In the genomic region with DNA sequence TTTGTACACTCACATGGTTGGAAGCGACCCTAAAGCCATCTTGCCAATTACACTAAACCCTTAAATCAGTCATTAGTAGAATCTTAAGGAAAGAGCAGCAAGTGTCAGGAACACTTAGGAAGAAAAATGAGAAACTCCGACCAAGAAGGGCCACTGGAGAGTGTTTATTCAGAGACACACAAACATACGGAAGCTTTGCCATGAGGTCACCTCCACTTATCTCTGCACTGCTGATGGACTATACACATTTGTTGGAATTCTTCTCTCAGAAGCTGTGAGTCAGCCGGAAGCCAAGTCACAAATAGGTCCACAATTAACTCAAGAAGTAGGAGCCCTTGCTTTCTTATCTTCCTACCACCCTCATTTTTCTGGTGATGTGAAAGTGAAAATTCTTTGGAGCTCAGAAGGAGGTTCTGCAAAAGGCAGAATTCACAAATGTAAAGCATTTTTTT, we compare ENCODE assay signal across 24 cellular contexts. TPM values are rescaled to one million over a fixed set of nuclear protein-coding genes. Genes with fewer than 3 reads are reported as not detected.
A peak's percentile ranks its signal among the peaks of the same experiment; 100 is the strongest.
DNase-seq lines count a peak whose midpoint lies in the region; ATAC-seq, FAIRE-seq and TF ChIP-seq lines count a peak whose summit lies in the region.
"Had no signal": no experiment of that assay in that cellular context is flagged by ENCODE, and none has a peak within 500 bp of the region (broad histone marks: within the 10 kb centered on the region; RNA-seq: fewer than 3 reads in every experiment).

No MANE protein-coding gene starts in this region.

- H3K27ac ChIP-seq in HepG2 (ENCODE audit: extremely low read length, insufficient read depth, low read length), result no peak overlapping the region
- H3K27ac ChIP-seq: cardiac muscle cell, right atrium auricular region had no signal

- no peaks in the 10 kb centered on the region for H3K36me3 ChIP-seq in HepG2 (replicated peaks in 1 of 2; ENCODE audit: control insufficient read depth in 1 of 2, insufficient read depth in 2 of 2, low read length in 2 of 2)
- H3K36me3 ChIP-seq: cardiac muscle cell, right atrium auricular region had no signal

- no peak overlapping the region for H2AFZ ChIP-seq in HepG2 (ENCODE audit: low read length)

- H3K9ac ChIP-seq in HepG2 (ENCODE audit: insufficient read depth, low read depth, low read length), result no peak overlapping the region

- no peaks in the 10 kb centered on the region for H4K20me1 ChIP-seq in HepG2 (ENCODE audit: insufficient read depth, low read length)

- TF ChIP-seq EP300 in HepG2 (IDR thresholded peaks at IDR 0.05; ENCODE audit: low read depth in 2 of 2, low read length in 2 of 2), result no peak
- no peak for TF ChIP-seq EP300 in HepG2 (CRISPR knock-in tag; IDR thresholded peaks at IDR 0.05; ENCODE audit: borderline replicate concordance)

- BruUV-seq in HepG2 (replicated peaks; lab: Mats Ljungman, UMichigan), result no TSS peak

- H3K9me3 ChIP-seq in HepG2 (ENCODE audit: low read length), result no peaks in the 10 kb centered on the region
- H3K9me3 ChIP-seq: right atrium auricular region had no signal

- no peak overlapping the region for H3K4me2 ChIP-seq in HepG2 (ENCODE audit: low read depth, low read length)

- DNase-seq in Daoy (ENCODE audit: low read depth), result peak; percentile 75
- peak; percentile 84 for DNase-seq in NCI-H226
- DNase-seq in choroid plexus epithelial cell (ENCODE audit: low read depth), result peak; percentile 62
- peak; percentile 46 for DNase-seq in HepG2 (ENCODE audit: low spot score)
- DNase-seq in NCI-H1930 (lab: John Stamatoyannopoulos, UW), result no peak
- no peak for DNase-seq in SW480 (ENCODE audit: low spot score)
- no peak for DNase-seq in NCI-H524 treated with DMSO at 0.1 percent for 48 hours (lab: John Stamatoyannopoulos, UW)
- no peak for DNase-seq in GM10266 (ENCODE audit: extremely low spot score)
- DNase-seq: activated CD4-positive, alpha-beta T cell treated with anti-CD3 and anti-CD28 coated beads for 36 hours; activated CD8-positive, alpha-beta memory T cell treated with anti-CD3 and anti-CD28 coated beads, Interleukin-2, amount 10 ng/mL, durations not matched to agents 7 days and 5 days; activated naive CD8-positive, alpha-beta T cell treated with anti-CD3 and anti-CD28 coated beads, Interleukin-2, amount 10 ng/mL, durations not matched to agents 7 days and 5 days; CD4-positive, CD25-positive, alpha-beta regulatory T cell; DMS153; Karpas-422; NCI-H1417 treated with DMSO at 0.1 percent for 48 hours; occipital lobe; RPMI8226 had no signal

- CTCF ChIA-PET in HepG2 (lab: Yijun Ruan, JAX; ENCODE audit: low intra/inter-chr PET ratio, low total read pairs), result no interaction called here

- TF ChIP-seq POLR2A in HepG2 (IDR thresholded peaks at IDR 0.05; ENCODE audit: insufficient read depth in 1 of 2, low read depth in 2 of 2, low read length in 2 of 2), result no peak

- FAIRE-seq in HepG2 (lab: Jason Lieb, UNC), result no peak

- TF ChIP-seq RAD21 in HepG2 (CRISPR knock-in tag; IDR thresholded peaks at IDR 0.05), result no peak

- H3K4me3 ChIP-seq in choroid plexus epithelial cell (ENCODE audit: low read depth, low read length) (no peak overlapping the region), HepG2 (replicated peaks in 1 of 3; ENCODE audit: insufficient read depth in 1 of 3, low read depth in 2 of 3, low read length in 3 of 3) (no peak overlapping the region)
- H3K4me3 ChIP-seq: cardiac muscle cell, lung, right atrium auricular region had no signal

- peaks cover 0 to 20% of the 10 kb centered on the region in 2 experiments; a peak in 2 of 5 replicates for H3K27me3 ChIP-seq in HepG2 (ENCODE audit: control insufficient read depth in 1 of 2, insufficient read depth in 2 of 2, low read length in 2 of 2)
- H3K27me3 ChIP-seq: right atrium auricular region had no signal

- no peak for TF ChIP-seq CTCF in choroid plexus epithelial cell (conservative IDR thresholded peaks at IDR 0.05; ENCODE audit: low read depth, low read length)
- TF ChIP-seq CTCF in HepG2 (CRISPR knock-in tag; IDR thresholded peaks at IDR 0.05), result no peak
- no peak for TF ChIP-seq CTCF in GM10266 (IDR thresholded peaks at IDR 0.05; ENCODE audit: control insufficient read depth, insufficient read depth, low read depth, missing control alignments)

- H3K79me2 ChIP-seq in HepG2 (ENCODE audit: insufficient read depth, low read length), result no peaks in the 10 kb centered on the region

- peak; percentile 65; the same call in 2 of the 3 replicates for ATAC-seq in HepG2
- ATAC-seq: activated CD4-positive, alpha-beta T cell treated with anti-CD3 and anti-CD28 coated beads for 36 hours; activated CD8-positive, alpha-beta memory T cell treated with anti-CD3 and anti-CD28 coated beads, Interleukin-2, amount 10 ng/mL, durations not matched to agents 7 days and 5 days; activated T-helper 17 cell treated with anti-CD3 and anti-CD28 coated beads, Interleukin-2, amount 50 U/mL, for 72 hours; stimulated activated effector memory CD8-positive, alpha-beta T cell treated with anti-CD3 and anti-CD28 coated beads, Interleukin-12 subunit alpha, Interleukin-12 subunit beta, amount 100 ng/mL, for 72 hours had no signal

- POLR2A ChIA-PET in HepG2 (lab: Yijun Ruan, JAX), result no interaction called here

- under 1% methylated on average over 4 of the region's 4 CpGs for WGBS in HepG2 (ENCODE audit: low lambda C conversion rate)

- intact Hi-C loops in HepG2 (cut with micrococcal nuclease; ENCODE audit: unreplicated experiment), result no loop called here

- in situ Hi-C loops in HepG2 (cut with HindIII; ENCODE audit: extremely low pct_ligation_motif_present, low pct_unique_long_range_greater_than_20kb), result no loop called here

- no peaks in the 10 kb centered on the region; the same call in 1 of the 2 replicates for H3K4me1 ChIP-seq in HepG2 (ENCODE audit: insufficient read depth, low read length)

TF ChIP-seq in HepG2, 621 proteins besides CTCF, POLR2A, EP300 and RAD21:
- no peak for TF ChIP-seq ZNF234 (CRISPR knock-in tag; conservative IDR thresholded peaks at IDR 0.05)
- no peak for TF ChIP-seq MTF1 (CRISPR knock-in tag; IDR thresholded peaks at IDR 0.05)
- TF ChIP-seq FOSL2 (CRISPR knock-in tag; IDR thresholded peaks at IDR 0.05), result peak; percentile 63
- TF ChIP-seq SMAD9 (CRISPR knock-in tag; IDR thresholded peaks at IDR 0.05), result no peak
- TF ChIP-seq AGO1 (IDR thresholded peaks at IDR 0.05; ENCODE audit: low read depth, low read length, poor library complexity, severe bottlenecking), result no peak
- peak; percentile 70; the same call in 1 of the 2 replicates for TF ChIP-seq ETV5 (CRISPR knock-in tag; IDR thresholded peaks at IDR 0.05; ENCODE audit: borderline replicate concordance)
- TF ChIP-seq GABPA (IDR thresholded peaks at IDR 0.05; ENCODE audit: low read depth, low read length), result no peak
- TF ChIP-seq GABPA (CRISPR knock-in tag; IDR thresholded peaks at IDR 0.05; ENCODE audit: low read depth), result peak; percentile 60
TF ChIP-seq in HepG2: peak in this region for 3.

RNA-seq across cellular contexts. Expression of a gene that starts 21.6 kb away (rescaled TPM):
- total RNA-seq in Daoy (2014; rRNA removed; shearing (Covaris generic)), result not detected in 2 replicates
- total RNA-seq in HepG2 (2016; rRNA removed; fragmentation: Illumina TruSeq; extraction: Trizol), result not detected in 2 replicates
- not detected in 2 replicates for total RNA-seq in HepG2 (2016; cell fraction: cytosol; rRNA removed; fragmentation: Illumina TruSeq; extraction: Trizol; ENCODE audit: low read depth)
- total RNA-seq in HepG2 (2016; cell fraction: insoluble cytoplasmic fraction; rRNA removed; fragmentation: Illumina TruSeq; extraction: Trizol), result not detected in 2 replicates
- total RNA-seq in HepG2 (2016; cell fraction: membrane; rRNA removed; fragmentation: Illumina TruSeq; extraction: Trizol), result not detected in 2 replicates
- not detected in 2 replicates for total RNA-seq in HepG2 (2016; cell fraction: nucleus; rRNA removed; fragmentation: Illumina TruSeq; extraction: Trizol)
- polyA plus RNA-seq in HepG2 (2011; rRNA removed), result not detected in 2 replicates
- polyA plus RNA-seq in HepG2 (2011; cell fraction: cytosol; rRNA removed), result not detected in 2 replicates
- polyA plus RNA-seq in HepG2 (2011; cell fraction: nucleus; rRNA removed), result not detected in 2 replicates
- polyA plus RNA-seq in HepG2 (2012), result not detected in 2 replicates
- not detected in 2 replicates for polyA plus RNA-seq in HepG2 (2016; cell fraction: cytosol; fragmentation: Illumina TruSeq; extraction: Trizol; ENCODE audit: low read depth)
- not detected in 2 replicates for polyA plus RNA-seq in HepG2 (2016; cell fraction: insoluble cytoplasmic fraction; fragmentation: Illumina TruSeq; extraction: Trizol; ENCODE audit: low read depth)
- not detected in 2 replicates for polyA plus RNA-seq in HepG2 (2016; cell fraction: membrane; fragmentation: Illumina TruSeq; extraction: Trizol; ENCODE audit: low read depth)
- not detected in 2 replicates for polyA plus RNA-seq in HepG2 (2016; cell fraction: nucleus; fragmentation: Illumina TruSeq; extraction: Trizol; ENCODE audit: insufficient read depth, low read depth)
- polyA minus RNA-seq in HepG2 (2011; rRNA and poly(A)+ RNA removed; ENCODE audit: low replicate concordance), result not detected in 2 replicates
- not detected in 2 replicates for polyA minus RNA-seq in HepG2 (2011; cell fraction: cytosol; rRNA and poly(A)+ RNA removed)
- polyA minus RNA-seq in HepG2 (2011; cell fraction: nucleus; rRNA and poly(A)+ RNA removed), result not detected in 2 replicates
- total RNA-seq: activated CD4-positive, alpha-beta T cell treated with anti-CD3 and anti-CD28 coated beads for 36 hours; activated CD8-positive, alpha-beta memory T cell treated with anti-CD3 and anti-CD28 coated beads, Interleukin-2, amount 10 ng/mL, durations not matched to agents 7 days and 5 days; activated naive CD8-positive, alpha-beta T cell treated with anti-CD3 and anti-CD28 coated beads, Interleukin-2, amount 10 ng/mL, durations not matched to agents 7 days and 5 days; activated T-helper 17 cell treated with anti-CD3 and anti-CD28 coated beads, Interleukin-2, amount 50 U/mL, for 72 hours; occipital lobe; temporal lobe had no signal
- polyA plus RNA-seq: CD4-positive, CD25-positive, alpha-beta regulatory T cell; esophagus; lung had no signal

Comparison
In these comparisons a context has a peak if more than half of its experiments do, and no peak if none do; other contexts are left out.
1. DNase-seq: peak in Daoy (single experiment), NCI-H226 (single experiment), choroid plexus epithelial cell (single experiment) and HepG2 (single experiment); none in NCI-H1930 (0 of 2), SW480 (single experiment), NCI-H524 treated with DMSO at 0.1 percent for 48 hours (single experiment) and GM10266 (single experiment).